Comparison of ENCODE assay signal across 1 cellular context in genomic region chr15:58108117-58108516, GRCh38.
TF ChIP-seq lines count a peak whose summit lies in the region.

No MANE protein-coding gene starts in this region.

TF ChIP-seq in K562, 482 proteins besides CTCF, POLR2A, EP300 and RAD21 (continued from another document):
- TF ChIP-seq ZBTB11 (CRISPR knock-in tag; IDR thresholded peaks at IDR 0.05): no peak
- TF ChIP-seq HDAC2 (IDR thresholded peaks at IDR 0.05): peak; percentile 48; the same call in 1 of the 2 replicates
- TF ChIP-seq FOXM1 (IDR thresholded peaks at IDR 0.05; ENCODE audit: low read depth): peak; percentile 46; the same call in 1 of the 2 replicates
- TF ChIP-seq FOXM1 (CRISPR knock-in tag; IDR thresholded peaks at IDR 0.05; ENCODE audit: low read depth): no peak
- TF ChIP-seq ZNF830 (CRISPR knock-in tag; IDR thresholded peaks at IDR 0.05): no peak
- no peak for TF ChIP-seq YY1 (IDR thresholded peaks at IDR 0.05; ENCODE audit: borderline replicate concordance in 1 of 3, control insufficient read depth in 1 of 3, extremely low read depth in 1 of 3, insufficient read depth in 3 of 3, insufficient read length in 1 of 3, insufficient replicate concordance in 2 of 3, low read depth in 1 of 3, low read length in 2 of 3)
